ENCODE assay signal across 32 cellular contexts in genomic region chr15:58483316-58483715, GRCh38. TPM values are rescaled to one million over a fixed set of nuclear protein-coding genes. Genes with fewer than 3 reads are reported as not detected.
DNase-seq lines count a peak whose midpoint lies in the region; ATAC-seq and TF ChIP-seq lines count a peak whose summit lies in the region.
"Had no signal": no experiment of that assay in that cellular context is flagged by ENCODE, and none has a peak within 500 bp of the region (broad histone marks: within the 10 kb centered on the region; RNA-seq: fewer than 3 reads in every experiment).

No MANE protein-coding gene starts in this region.

- peaks cover 51% of the 10 kb centered on the region for H3K4me1 Mint-ChIP-seq in activated CD8-positive, alpha-beta memory T cell treated with anti-CD3 and anti-CD28 coated beads, Interleukin-2, amount 10 ng/mL, durations not matched to agents 7 days and 5 days
- H3K4me1 Mint-ChIP-seq in dendritic cell treated with granulocyte-macrophage colony-stimulating factor and Interleukin-4, amounts not matched to agents 40 ng/mL and 50 ng/mL, for 4 days (ENCODE audit: low read depth): peaks cover 37% of the 10 kb centered on the region
- H3K4me1 Mint-ChIP-seq in stimulated activated naive B cell treated with anti-CD40 and anti-IgM and Interleukin-4, amounts not matched to agents 10 μg/mL and 1 μg/mL and 100 μg/mL, for 72 hours: peaks cover 3 to 8% of the 10 kb centered on the region in 2 donors
- H3K4me1 Mint-ChIP-seq: IgD-negative memory B cell had no signal

- CTCF ChIA-PET in activated CD8-positive, alpha-beta memory T cell treated with anti-CD3 and anti-CD28 coated beads, Interleukin-2, amount 10 ng/mL, durations not matched to agents 7 days and 5 days (lab: Charles Lee): interaction anchor here (1.6 to 3.2 kb wide), 3 partner anchors 10 to 62 kb away, joined by 6 to 9 read pairs (median 8); no protein-coding TSS in a partner anchor

- no peaks in the 10 kb centered on the region for H4K20me1 ChIP-seq in osteoblast (ENCODE audit: insufficient read depth, low read length)

- H3K4me3 Mint-ChIP-seq in activated CD8-positive, alpha-beta memory T cell treated with anti-CD3 and anti-CD28 coated beads, Interleukin-2, amount 10 ng/mL, durations not matched to agents 7 days and 5 days: no peak overlapping the region
- H3K4me3 Mint-ChIP-seq in dendritic cell treated with granulocyte-macrophage colony-stimulating factor and Interleukin-4, amounts not matched to agents 40 ng/mL and 50 ng/mL, for 4 days: no peak overlapping the region
- no peak overlapping the region for H3K4me3 Mint-ChIP-seq in stimulated activated naive B cell treated with anti-CD40 and anti-IgM and Interleukin-4, amounts not matched to agents 10 μg/mL and 1 μg/mL and 100 μg/mL, for 72 hours
- H3K4me3 Mint-ChIP-seq: IgD-negative memory B cell had no signal

- H3K36me3 ChIP-seq in osteoblast (ENCODE audit: insufficient read depth, low read length): no peaks in the 10 kb centered on the region
- H3K36me3 ChIP-seq: neutrophil, stomach, thyroid gland had no signal

- no peak overlapping the region for H3K27ac ChIP-seq in osteoblast (ENCODE audit: low read depth, low read length)
- H3K27ac ChIP-seq: coronary artery, neutrophil, stomach, thyroid gland had no signal

- H3K4me1 ChIP-seq in osteoblast (ENCODE audit: insufficient read depth, low read length): no peaks in the 10 kb centered on the region

- in situ Hi-C loops in KBM-7 (cut with MboI; ENCODE audit: low pct_unique_long_range_greater_than_20kb, low sequenced_read_pairs): no loop called here

- peaks cover 18% of the 10 kb centered on the region for H3K36me3 Mint-ChIP-seq in activated CD8-positive, alpha-beta memory T cell treated with anti-CD3 and anti-CD28 coated beads, Interleukin-2, amount 10 ng/mL, durations not matched to agents 7 days and 5 days
- no peaks in the 10 kb centered on the region for H3K36me3 Mint-ChIP-seq in dendritic cell treated with granulocyte-macrophage colony-stimulating factor and Interleukin-4, amounts not matched to agents 40 ng/mL and 50 ng/mL, for 4 days (ENCODE audit: low read depth)
- no peaks in the 10 kb centered on the region for H3K36me3 Mint-ChIP-seq in stimulated activated naive B cell treated with anti-CD40 and anti-IgM and Interleukin-4, amounts not matched to agents 10 μg/mL and 1 μg/mL and 100 μg/mL, for 72 hours
- H3K36me3 Mint-ChIP-seq: IgD-negative memory B cell had no signal

- H3K27ac Mint-ChIP-seq in activated CD8-positive, alpha-beta memory T cell treated with anti-CD3 and anti-CD28 coated beads, Interleukin-2, amount 10 ng/mL, durations not matched to agents 7 days and 5 days: peak overlapping the region; percentile 95
- H3K27ac Mint-ChIP-seq in dendritic cell treated with granulocyte-macrophage colony-stimulating factor and Interleukin-4, amounts not matched to agents 40 ng/mL and 50 ng/mL, for 4 days: peak overlapping the region; percentile 55
- H3K27ac Mint-ChIP-seq in stimulated activated naive B cell treated with anti-CD40 and anti-IgM and Interleukin-4, amounts not matched to agents 10 μg/mL and 1 μg/mL and 100 μg/mL, for 72 hours: no peak overlapping the region
- H3K27ac Mint-ChIP-seq: activated naive CD4-positive, alpha-beta T cell treated with anti-CD3 and anti-CD28 coated beads, Interleukin-2, amount 50 U/mL, for 72 hours; IgD-negative memory B cell; progenitor cell of endocrine pancreas had no signal

- no peaks in the 10 kb centered on the region for H3K9me3 ChIP-seq in osteoblast (ENCODE audit: low read depth, low read length)
- H3K9me3 ChIP-seq: mucosa of descending colon, neutrophil, stomach, thyroid gland had no signal

- H2AFZ ChIP-seq in osteoblast (ENCODE audit: low read length): no peak overlapping the region

- no peak overlapping the region for H3K4me3 ChIP-seq in osteoblast (ENCODE audit: insufficient read depth, low read length)
- H3K4me3 ChIP-seq: coronary artery, lung, mucosa of descending colon, stomach, thyroid gland had no signal

- intact Hi-C loops in dendritic cell treated with granulocyte-macrophage colony-stimulating factor and Interleukin-4, amounts not matched to agents 40 ng/mL and 50 ng/mL, for 4 days (cut with micrococcal nuclease): no loop called here

- no peak overlapping the region for H3K4me2 ChIP-seq in osteoblast (ENCODE audit: insufficient read depth, low read length)

- TF ChIP-seq CTCF in osteoblast (IDR thresholded peaks at IDR 0.05; ENCODE audit: extremely low read depth, low read depth, low read length): no peak

- ATAC-seq in activated CD8-positive, alpha-beta memory T cell treated with anti-CD3 and anti-CD28 coated beads, Interleukin-2, amount 10 ng/mL, durations not matched to agents 7 days and 5 days: no peak
- ATAC-seq in stimulated activated naive B cell treated with anti-CD40 and anti-IgM and Interleukin-4, amounts not matched to agents 10 μg/mL and 1 μg/mL and 100 μg/mL, for 72 hours (replicated peaks): no peak
- ATAC-seq: activated naive CD4-positive, alpha-beta T cell treated with anti-CD3 and anti-CD28 coated beads, Interleukin-2, amount 50 U/mL, for 72 hours; effector memory CD8-positive, alpha-beta T cell; mucosa of descending colon; Panc1; sciatic nerve had no signal

- no peak for DNase-seq in activated CD8-positive, alpha-beta memory T cell treated with anti-CD3 and anti-CD28 coated beads, Interleukin-2, amount 10 ng/mL, durations not matched to agents 7 days and 5 days
- DNase-seq in activated CD8-positive, alpha-beta memory T cell treated with anti-CD3 and anti-CD28 coated beads for 24 hours: no peak
- DNase-seq in KBM-7: peak; percentile 85
- DNase-seq in osteoblast (ENCODE audit: insufficient read length, low spot score, missing footprints): peak; percentile 22
- no peak for DNase-seq in GM03348 (ENCODE audit: low spot score)
- no peak for DNase-seq in stimulated activated naive B cell treated with anti-CD40 and anti-IgM and Interleukin-4, amounts not matched to agents 10 μg/mL and 1 μg/mL and 100 μg/mL, for 72 hours
- no peak for DNase-seq in stimulated activated CD4-positive, alpha-beta T cell treated with anti-CD3 and anti-CD28 coated beads, Interleukin-15, amount 100 ng/mL, for 24 hours
- DNase-seq: activated CD4-positive, alpha-beta T cell treated with anti-CD3 and anti-CD28 coated beads for 48 hours; activated CD8-positive, alpha-beta memory T cell treated with anti-CD3 and anti-CD28 coated beads, Interleukin-2, amount 50 U/mL, for 4 hours; COR-L47; effector memory CD8-positive, alpha-beta T cell; erythroblast; H7; mucosa of descending colon; NCI-H1105; NCI-H2029 treated with DMSO at 0.1 percent for 48 hours; NCI-H2227 treated with DMSO at 0.1 percent for 48 hours; NCI-H69; SIG-M5; stomach; thyroid gland had no signal

- H3K27me3 ChIP-seq in osteoblast (ENCODE audit: insufficient read depth, low read length): no peaks in the 10 kb centered on the region
- H3K27me3 ChIP-seq: neutrophil, stomach, thyroid gland had no signal

- H3K79me2 ChIP-seq in osteoblast (ENCODE audit: insufficient read depth, low read length): no peaks in the 10 kb centered on the region

- no peaks in the 10 kb centered on the region for H3K9me3 Mint-ChIP-seq in activated CD8-positive, alpha-beta memory T cell treated with anti-CD3 and anti-CD28 coated beads, Interleukin-2, amount 10 ng/mL, durations not matched to agents 7 days and 5 days (ENCODE audit: low read depth)
- no peaks in the 10 kb centered on the region for H3K9me3 Mint-ChIP-seq in dendritic cell treated with granulocyte-macrophage colony-stimulating factor and Interleukin-4, amounts not matched to agents 40 ng/mL and 50 ng/mL, for 4 days
- no peaks in the 10 kb centered on the region for H3K9me3 Mint-ChIP-seq in stimulated activated naive B cell treated with anti-CD40 and anti-IgM and Interleukin-4, amounts not matched to agents 10 μg/mL and 1 μg/mL and 100 μg/mL, for 72 hours
- H3K9me3 Mint-ChIP-seq: effector memory CD8-positive, alpha-beta T cell; IgD-negative memory B cell had no signal

- no peaks in the 10 kb centered on the region for H3K27me3 Mint-ChIP-seq in activated CD8-positive, alpha-beta memory T cell treated with anti-CD3 and anti-CD28 coated beads, Interleukin-2, amount 10 ng/mL, durations not matched to agents 7 days and 5 days
- H3K27me3 Mint-ChIP-seq in dendritic cell treated with granulocyte-macrophage colony-stimulating factor and Interleukin-4, amounts not matched to agents 40 ng/mL and 50 ng/mL, for 4 days: no peaks in the 10 kb centered on the region
- no peaks in the 10 kb centered on the region for H3K27me3 Mint-ChIP-seq in stimulated activated naive B cell treated with anti-CD40 and anti-IgM and Interleukin-4, amounts not matched to agents 10 μg/mL and 1 μg/mL and 100 μg/mL, for 72 hours
- H3K27me3 Mint-ChIP-seq: effector memory CD8-positive, alpha-beta T cell had no signal

RNA-seq across cellular contexts. Expression of gene LIPC, which starts 51.5 kb away (rescaled TPM):
- total RNA-seq in activated CD8-positive, alpha-beta memory T cell treated with anti-CD3 and anti-CD28 coated beads, Interleukin-2, amount 10 ng/mL, durations not matched to agents 7 days and 5 days: 1 to 10 TPM; 5.3 to 9.0 TPM
- total RNA-seq in osteoblast: 1.1 and 2.7 TPM in 2 replicates
- total RNA-seq: A673, astrocyte, H7 had no signal

Comparison
In these comparisons a context has a peak if more than half of its experiments do, and no peak if none do; other contexts are left out.
1. DNase-seq: peak in KBM-7 (single experiment) and osteoblast (single experiment); none in activated CD8-positive, alpha-beta memory T cell treated with anti-CD3 and anti-CD28 coated beads, Interleukin-2, amount 10 ng/mL, durations not matched to agents 7 days and 5 days (single experiment), activated CD8-positive, alpha-beta memory T cell treated with anti-CD3 and anti-CD28 coated beads for 24 hours (single experiment), GM03348 (single experiment), stimulated activated naive B cell treated with anti-CD40 and anti-IgM and Interleukin-4, amounts not matched to agents 10 μg/mL and 1 μg/mL and 100 μg/mL, for 72 hours (single experiment) and stimulated activated CD4-positive, alpha-beta T cell treated with anti-CD3 and anti-CD28 coated beads, Interleukin-15, amount 100 ng/mL, for 24 hours (single experiment).